1 cellular context compared by ENCODE assay signal in genomic region chr9:123091459-123091858, GRCh38.
TF ChIP-seq lines count a peak whose summit lies in the region.

No MANE protein-coding gene starts in this region.

TF ChIP-seq in H1, 55 proteins besides CTCF, POLR2A, EP300 and RAD21:
- TF ChIP-seq MAFK (IDR thresholded peaks at IDR 0.05; ENCODE audit: low read depth, low read length) (no peak), SUZ12 (IDR thresholded peaks at IDR 0.05; ENCODE audit: low read length) (no peak), YY1 (IDR thresholded peaks at IDR 0.05; ENCODE audit: low read depth, low read length) (no peak), JUN (IDR thresholded peaks at IDR 0.05; ENCODE audit: low read depth, low read length) (no peak), PHF8 (conservative IDR thresholded peaks at IDR 0.05; ENCODE audit: low read depth, low read length) (no peak), POU5F1 (IDR thresholded peaks at IDR 0.05; ENCODE audit: low read depth, low read length) (no peak), KDM1A (IDR thresholded peaks at IDR 0.05; ENCODE audit: borderline replicate concordance, low read length) (no peak), SIX5 (IDR thresholded peaks at IDR 0.05; ENCODE audit: low read depth, low read length) (no peak), TAF1 (IDR thresholded peaks at IDR 0.05; ENCODE audit: low read depth, low read length) (no peak), BCL11A (IDR thresholded peaks at IDR 0.05; ENCODE audit: low read depth in 2 of 2, low read length in 2 of 2) (no peak), SP2 (IDR thresholded peaks at IDR 0.05; ENCODE audit: low read length) (no peak), CTBP2 (IDR thresholded peaks at IDR 0.05; ENCODE audit: borderline replicate concordance, insufficient read depth, insufficient read length, low read length) (no peak), CREB1 (IDR thresholded peaks at IDR 0.05) (no peak)
TF ChIP-seq in H1: peak in this region for 0.
